In the genomic region with DNA sequence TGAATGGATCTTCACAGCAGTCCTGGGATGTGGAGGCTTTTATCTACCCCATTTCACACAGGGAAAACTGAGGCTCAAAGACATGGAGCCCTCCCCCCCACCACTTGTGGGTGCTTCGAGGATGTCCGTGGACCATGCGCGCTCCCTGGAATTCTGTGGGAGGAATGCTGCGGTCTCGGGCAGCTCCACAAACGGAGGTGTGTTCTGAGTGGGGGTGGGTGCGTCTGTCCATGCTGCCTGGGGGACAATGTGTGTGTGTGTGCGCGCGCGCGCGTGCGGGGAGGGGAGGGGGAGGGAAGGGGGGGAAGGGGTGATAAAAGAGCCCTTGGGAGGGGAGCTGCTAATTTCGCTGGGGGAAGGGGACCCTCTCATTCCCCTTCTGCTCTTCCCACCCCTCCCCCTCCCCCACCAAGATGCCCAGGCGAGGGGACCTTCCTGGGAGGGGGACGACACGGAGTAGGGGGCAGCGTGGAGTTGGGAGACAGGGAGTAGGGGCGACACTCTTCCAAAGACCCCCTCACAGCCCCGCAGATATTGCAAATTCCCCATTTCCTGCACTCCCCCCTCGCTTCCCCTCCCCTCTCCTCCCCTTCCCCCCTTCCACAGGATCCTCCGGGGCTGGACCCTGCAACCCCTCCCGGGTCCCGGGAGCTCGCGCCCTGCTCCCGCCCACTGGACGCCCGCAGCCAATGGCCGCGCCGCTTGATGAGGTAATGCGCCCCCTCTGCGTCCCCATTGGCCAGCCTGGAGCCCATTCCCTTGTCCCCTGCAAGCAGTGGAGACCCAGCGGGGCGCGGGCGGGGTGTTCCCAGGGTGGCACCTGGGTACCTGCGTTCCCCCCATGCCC, we compare ENCODE assay signal across 9 cellular contexts. TPM values are rescaled to one million over a fixed set of nuclear protein-coding genes. Genes with fewer than 3 reads are reported as not detected.
A peak's percentile ranks its signal among the peaks of the same experiment; 100 is the strongest.
DNase-seq lines count a peak whose midpoint lies in the region; ATAC-seq and TF ChIP-seq lines count a peak whose summit lies in the region.
"Had no signal": no experiment of that assay in that cellular context is flagged by ENCODE, and none has a peak within 500 bp of the region (broad histone marks: within the 10 kb centered on the region; RNA-seq: fewer than 3 reads in every experiment).

No MANE protein-coding gene starts in this region.

- no peaks in the 10 kb centered on the region for H3K9me3 ChIP-seq in cardiac muscle cell (ENCODE audit: low read depth)
- no peaks in the 10 kb centered on the region for H3K9me3 ChIP-seq in NT2/D1 (ENCODE audit: insufficient read depth, low read length)
- H3K9me3 ChIP-seq in testis = no peaks in the 10 kb centered on the region

- intact Hi-C loops in left ventricle myocardium superior (cut with micrococcal nuclease) = no loop called here
- intact Hi-C loops in testis (cut with DNase I; ENCODE audit: low total_unique reads) = no loop called here
- intact Hi-C loops in left colon (cut with DNase I, micrococcal nuclease) = no loop called here

- ATAC-seq in left ventricle myocardium superior (no peak), HG03378 (IDR thresholded peaks at IDR 0.05; ENCODE audit: unreplicated experiment) (no peak), left colon (no peak)

- peak overlapping the region; percentile 41 for H3K4me3 ChIP-seq in cardiac muscle cell
- H3K4me3 ChIP-seq in NT2/D1 (ENCODE audit: insufficient read length, low read depth) = peak overlapping the region; percentile 61
- peak overlapping the region; percentile 34 to 36 for H3K4me3 ChIP-seq in testis

- H3K27me3 ChIP-seq in cardiac muscle cell (peaks cover 65% of the 10 kb centered on the region), NT2/D1 (ENCODE audit: insufficient read depth, insufficient read length) (no peaks in the 10 kb centered on the region), testis (no peaks in the 10 kb centered on the region)

- whole genome bisulfite sequencing in testis, 2 donors = 0 to 1% methylated on average over 19 to 41 of the region's 41 CpGs

- H3K36me3 ChIP-seq in cardiac muscle cell (no peaks in the 10 kb centered on the region), NT2/D1 (ENCODE audit: insufficient read depth, insufficient read length, low read length) (no peaks in the 10 kb centered on the region), testis (ENCODE audit: low read depth, missing control alignments) (no peaks in the 10 kb centered on the region)

- H3K4me1 ChIP-seq in cardiac muscle cell (ENCODE audit: low read depth) = no peaks in the 10 kb centered on the region
- peaks cover 15% of the 10 kb centered on the region for H3K4me1 ChIP-seq in NT2/D1 (ENCODE audit: insufficient read depth, insufficient read length)
- H3K4me1 ChIP-seq in testis = no peaks in the 10 kb centered on the region

- no peak for TF ChIP-seq CTCF in cardiac muscle cell (IDR thresholded peaks at IDR 0.05; ENCODE audit: low read depth, low read length)
- no peak for TF ChIP-seq CTCF in testis (IDR thresholded peaks at IDR 0.05)

- DNase-seq in cardiac muscle cell (ENCODE audit: low read depth in 1 of 2, low spot score in 1 of 2) = peak; percentile 78 to 86
- DNase-seq in left ventricle myocardium superior = no peak
- peak; percentile 80 for DNase-seq in NT2/D1 (ENCODE audit: low read depth, low spot score)
- peak; percentile 79 for DNase-seq in hepatic stellate cell (ENCODE audit: low spot score)
- peak; percentile 70 for DNase-seq in testis
- DNase-seq in left colon = no peak
- DNase-seq in DMS153 treated with DMSO at 0.1 percent for 48 hours (lab: John Stamatoyannopoulos, UW; ENCODE audit: unreplicated experiment) = no peak

- TF ChIP-seq POLR2A in testis (IDR thresholded peaks at IDR 0.05) = no peak

- peak overlapping the region; percentile 73 for H3K9ac ChIP-seq in NT2/D1 (ENCODE audit: insufficient read length, low read depth)

- H3K27ac ChIP-seq in cardiac muscle cell (no peak overlapping the region), testis (no peak overlapping the region)
- H3K27ac ChIP-seq: VCaP had no signal

RNA-seq across cellular contexts. Expression of gene ZNRF4, which starts 18.9 kb away (rescaled TPM):
- not detected in 2 replicates for total RNA-seq in cardiac muscle cell
- polyA plus RNA-seq in cardiac muscle cell = 0.60 TPM in 1 of 2 replicates, not detected in the other
- not detected for total RNA-seq in left ventricle myocardium superior
- 100 to 1,000 TPM in 1 of 2 donors, 10 to 100 TPM in 1; 74.1 to 137 TPM for total RNA-seq in testis
- polyA plus RNA-seq in testis (ENCODE audit: insufficient read depth, low read depth, low replicate concordance) = 147 TPM
- not detected for total RNA-seq in left colon

Comparison
In these comparisons a context has a peak if more than half of its experiments do, and no peak if none do; other contexts are left out.
1. DNase-seq: peak in cardiac muscle cell (2 of 2), NT2/D1 (single experiment), hepatic stellate cell (single experiment) and testis (single experiment); none in left ventricle myocardium superior (single experiment), left colon (0 of 2) and DMS153 treated with DMSO at 0.1 percent for 48 hours (single experiment).
2. RNA of gene ZNRF4, which starts 18.9 kb away (total RNA-seq): 74.1 to 137 TPM in testis; not detected in cardiac muscle cell, not detected in left ventricle myocardium superior (single experiment) and not detected in left colon; every median in the first group is over 10 times any median in the second.
3. Peak in every context shown above with its lines, with median percentiles within 50 percentile points of each other: H3K4me3 ChIP-seq.